1 cellular context compared by ENCODE assay signal in the genomic region with DNA sequence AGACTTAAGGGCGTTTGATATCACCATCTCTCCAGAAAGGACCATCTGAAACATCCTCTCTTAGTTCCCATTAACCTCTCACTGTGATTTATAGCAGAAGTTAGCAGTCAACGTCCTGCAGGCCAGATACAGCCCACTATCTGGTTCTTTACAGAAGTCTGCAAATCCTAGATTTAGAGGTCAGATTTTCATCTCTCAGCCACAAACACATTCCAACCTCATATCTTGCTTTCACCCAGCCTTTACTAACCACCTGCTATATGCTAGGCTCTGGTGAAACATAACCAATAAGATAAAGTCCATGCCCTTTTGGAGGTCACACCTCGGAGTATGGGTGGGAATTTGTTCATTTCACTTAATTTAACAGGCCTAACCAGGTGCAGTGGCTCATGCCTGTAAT.
TF ChIP-seq lines count a peak whose summit lies in the region.

No MANE protein-coding gene starts in this region.

TF ChIP-seq in K562, 482 proteins besides CTCF, POLR2A, EP300 and RAD21 (continued from another document and continues in another):
- TF ChIP-seq, protein P1, sequence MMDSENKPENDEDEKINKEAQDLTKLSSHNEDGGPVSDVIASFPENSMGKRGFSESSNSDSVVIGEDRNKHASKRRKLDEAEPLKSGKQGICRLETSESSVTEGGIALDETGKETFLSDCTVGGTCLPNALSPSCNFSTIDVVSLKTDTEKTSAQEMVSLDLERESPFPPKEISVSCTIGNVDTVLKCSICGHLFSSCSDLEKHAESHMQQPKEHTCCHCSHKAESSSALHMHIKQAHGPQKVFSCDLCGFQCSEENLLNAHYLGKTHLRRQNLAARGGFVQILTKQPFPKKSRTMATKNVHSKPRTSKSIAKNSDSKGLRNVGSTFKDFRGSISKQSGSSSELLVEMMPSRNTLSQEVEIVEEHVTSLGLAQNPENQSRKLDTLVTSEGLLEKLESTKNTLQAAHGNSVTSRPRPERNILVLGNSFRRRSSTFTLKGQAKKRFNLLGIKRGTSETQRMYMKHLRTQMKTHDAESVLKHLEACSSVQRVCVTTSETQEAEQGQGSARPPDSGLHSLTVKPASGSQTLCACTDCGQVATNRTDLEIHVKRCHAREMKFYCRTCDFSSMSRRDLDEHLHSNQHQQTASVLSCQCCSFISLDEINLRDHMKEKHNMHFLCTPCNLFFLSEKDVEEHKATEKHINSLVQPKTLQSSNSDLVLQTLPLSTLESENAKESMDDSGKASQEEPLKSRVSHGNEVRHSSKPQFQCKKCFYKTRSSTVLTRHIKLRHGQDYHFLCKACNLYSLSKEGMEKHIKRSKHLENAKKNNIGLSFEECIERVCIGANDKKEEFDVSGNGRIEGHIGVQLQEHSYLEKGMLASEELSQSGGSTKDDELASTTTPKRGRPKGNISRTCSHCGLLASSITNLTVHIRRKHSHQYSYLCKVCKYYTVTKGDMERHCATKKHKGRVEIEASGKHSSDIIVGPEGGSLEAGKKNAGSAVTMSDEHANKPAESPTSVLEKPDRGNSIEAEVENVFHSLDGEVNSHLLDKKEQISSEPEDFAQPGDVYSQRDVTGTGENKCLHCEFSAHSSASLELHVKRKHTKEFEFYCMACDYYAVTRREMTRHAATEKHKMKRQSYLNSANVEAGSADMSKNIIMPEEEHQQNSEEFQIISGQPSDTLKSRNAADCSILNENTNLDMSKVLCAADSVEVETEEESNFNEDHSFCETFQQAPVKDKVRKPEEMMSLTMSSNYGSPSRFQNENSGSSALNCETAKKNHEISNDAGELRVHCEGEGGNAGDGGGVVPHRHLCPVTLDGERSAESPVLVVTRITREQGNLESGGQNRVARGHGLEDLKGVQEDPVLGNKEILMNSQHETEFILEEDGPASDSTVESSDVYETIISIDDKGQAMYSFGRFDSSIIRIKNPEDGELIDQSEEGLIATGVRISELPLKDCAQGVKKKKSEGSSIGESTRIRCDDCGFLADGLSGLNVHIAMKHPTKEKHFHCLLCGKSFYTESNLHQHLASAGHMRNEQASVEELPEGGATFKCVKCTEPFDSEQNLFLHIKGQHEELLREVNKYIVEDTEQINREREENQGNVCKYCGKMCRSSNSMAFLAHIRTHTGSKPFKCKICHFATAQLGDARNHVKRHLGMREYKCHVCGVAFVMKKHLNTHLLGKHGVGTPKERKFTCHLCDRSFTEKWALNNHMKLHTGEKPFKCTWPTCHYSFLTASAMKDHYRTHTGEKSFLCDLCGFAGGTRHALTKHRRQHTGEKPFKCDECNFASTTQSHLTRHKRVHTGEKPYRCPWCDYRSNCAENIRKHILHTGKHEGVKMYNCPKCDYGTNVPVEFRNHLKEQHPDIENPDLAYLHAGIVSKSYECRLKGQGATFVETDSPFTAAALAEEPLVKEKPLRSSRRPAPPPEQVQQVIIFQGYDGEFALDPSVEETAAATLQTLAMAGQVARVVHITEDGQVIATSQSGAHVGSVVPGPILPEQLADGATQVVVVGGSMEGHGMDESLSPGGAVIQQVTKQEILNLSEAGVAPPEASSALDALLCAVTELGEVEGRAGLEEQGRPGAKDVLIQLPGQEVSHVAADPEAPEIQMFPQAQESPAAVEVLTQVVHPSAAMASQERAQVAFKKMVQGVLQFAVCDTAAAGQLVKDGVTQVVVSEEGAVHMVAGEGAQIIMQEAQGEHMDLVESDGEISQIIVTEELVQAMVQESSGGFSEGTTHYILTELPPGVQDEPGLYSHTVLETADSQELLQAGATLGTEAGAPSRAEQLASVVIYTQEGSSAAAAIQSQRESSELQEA (IDR thresholded peaks at IDR 0.05; ENCODE audit: low read depth), result no peak
- TF ChIP-seq FOXJ2 (tag; IDR thresholded peaks at IDR 0.05), result no peak
- TF ChIP-seq ZNF699 (CRISPR knock-in tag; IDR thresholded peaks at IDR 0.05; ENCODE audit: insufficient replicate concordance), result no peak
- TF ChIP-seq ZKSCAN3 (CRISPR knock-in tag; IDR thresholded peaks at IDR 0.05), result no peak
- no peak for TF ChIP-seq LARP7 (IDR thresholded peaks at IDR 0.05)
- TF ChIP-seq HNRNPUL1 (IDR thresholded peaks at IDR 0.05; ENCODE audit: low read length), result no peak
- no peak for TF ChIP-seq ZSCAN29 (IDR thresholded peaks at IDR 0.05)
- TF ChIP-seq KDM1A (IDR thresholded peaks at IDR 0.05), result peak; percentile 99
- no peak for TF ChIP-seq CREBBP (IDR thresholded peaks at IDR 0.05; ENCODE audit: low read depth, low read length)
- no peak for TF ChIP-seq ZNF184 (CRISPR knock-in tag; IDR thresholded peaks at IDR 0.05)
- peak; percentile 98 for TF ChIP-seq PML (IDR thresholded peaks at IDR 0.05; ENCODE audit: low read length)
- TF ChIP-seq, protein P2, sequence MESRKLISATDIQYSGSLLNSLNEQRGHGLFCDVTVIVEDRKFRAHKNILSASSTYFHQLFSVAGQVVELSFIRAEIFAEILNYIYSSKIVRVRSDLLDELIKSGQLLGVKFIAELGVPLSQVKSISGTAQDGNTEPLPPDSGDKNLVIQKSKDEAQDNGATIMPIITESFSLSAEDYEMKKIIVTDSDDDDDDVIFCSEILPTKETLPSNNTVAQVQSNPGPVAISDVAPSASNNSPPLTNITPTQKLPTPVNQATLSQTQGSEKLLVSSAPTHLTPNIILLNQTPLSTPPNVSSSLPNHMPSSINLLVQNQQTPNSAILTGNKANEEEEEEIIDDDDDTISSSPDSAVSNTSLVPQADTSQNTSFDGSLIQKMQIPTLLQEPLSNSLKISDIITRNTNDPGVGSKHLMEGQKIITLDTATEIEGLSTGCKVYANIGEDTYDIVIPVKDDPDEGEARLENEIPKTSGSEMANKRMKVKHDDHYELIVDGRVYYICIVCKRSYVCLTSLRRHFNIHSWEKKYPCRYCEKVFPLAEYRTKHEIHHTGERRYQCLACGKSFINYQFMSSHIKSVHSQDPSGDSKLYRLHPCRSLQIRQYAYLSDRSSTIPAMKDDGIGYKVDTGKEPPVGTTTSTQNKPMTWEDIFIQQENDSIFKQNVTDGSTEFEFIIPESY (CRISPR knock-in tag; IDR thresholded peaks at IDR 0.05), result no peak
- TF ChIP-seq RCOR1 (IDR thresholded peaks at IDR 0.05; ENCODE audit: borderline replicate concordance in 1 of 2, low read depth in 2 of 2, low read length in 2 of 2), result peak; percentile 97 to 99
- TF ChIP-seq, protein P3, sequence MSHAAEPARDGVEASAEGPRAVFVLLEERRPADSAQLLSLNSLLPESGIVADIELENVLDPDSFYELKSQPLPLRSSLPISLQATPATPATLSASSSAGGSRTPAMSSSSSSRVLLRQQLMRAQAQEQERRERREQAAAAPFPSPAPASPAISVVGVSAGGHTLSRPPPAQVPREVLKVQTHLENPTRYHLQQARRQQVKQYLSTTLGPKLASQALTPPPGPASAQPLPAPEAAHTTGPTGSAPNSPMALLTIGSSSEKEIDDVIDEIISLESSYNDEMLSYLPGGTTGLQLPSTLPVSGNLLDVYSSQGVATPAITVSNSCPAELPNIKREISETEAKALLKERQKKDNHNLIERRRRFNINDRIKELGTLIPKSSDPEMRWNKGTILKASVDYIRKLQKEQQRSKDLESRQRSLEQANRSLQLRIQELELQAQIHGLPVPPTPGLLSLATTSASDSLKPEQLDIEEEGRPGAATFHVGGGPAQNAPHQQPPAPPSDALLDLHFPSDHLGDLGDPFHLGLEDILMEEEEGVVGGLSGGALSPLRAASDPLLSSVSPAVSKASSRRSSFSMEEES (CRISPR knock-in tag; IDR thresholded peaks at IDR 0.05), result no peak
- TF ChIP-seq ETS2 (tag; IDR thresholded peaks at IDR 0.05; ENCODE audit: borderline replicate concordance, poor library complexity, severe bottlenecking), result no peak
- TF ChIP-seq EHMT2 (IDR thresholded peaks at IDR 0.05), result no peak
- TF ChIP-seq KLF16 (IDR thresholded peaks at IDR 0.05), result peak; percentile 97
- TF ChIP-seq, protein P4, sequence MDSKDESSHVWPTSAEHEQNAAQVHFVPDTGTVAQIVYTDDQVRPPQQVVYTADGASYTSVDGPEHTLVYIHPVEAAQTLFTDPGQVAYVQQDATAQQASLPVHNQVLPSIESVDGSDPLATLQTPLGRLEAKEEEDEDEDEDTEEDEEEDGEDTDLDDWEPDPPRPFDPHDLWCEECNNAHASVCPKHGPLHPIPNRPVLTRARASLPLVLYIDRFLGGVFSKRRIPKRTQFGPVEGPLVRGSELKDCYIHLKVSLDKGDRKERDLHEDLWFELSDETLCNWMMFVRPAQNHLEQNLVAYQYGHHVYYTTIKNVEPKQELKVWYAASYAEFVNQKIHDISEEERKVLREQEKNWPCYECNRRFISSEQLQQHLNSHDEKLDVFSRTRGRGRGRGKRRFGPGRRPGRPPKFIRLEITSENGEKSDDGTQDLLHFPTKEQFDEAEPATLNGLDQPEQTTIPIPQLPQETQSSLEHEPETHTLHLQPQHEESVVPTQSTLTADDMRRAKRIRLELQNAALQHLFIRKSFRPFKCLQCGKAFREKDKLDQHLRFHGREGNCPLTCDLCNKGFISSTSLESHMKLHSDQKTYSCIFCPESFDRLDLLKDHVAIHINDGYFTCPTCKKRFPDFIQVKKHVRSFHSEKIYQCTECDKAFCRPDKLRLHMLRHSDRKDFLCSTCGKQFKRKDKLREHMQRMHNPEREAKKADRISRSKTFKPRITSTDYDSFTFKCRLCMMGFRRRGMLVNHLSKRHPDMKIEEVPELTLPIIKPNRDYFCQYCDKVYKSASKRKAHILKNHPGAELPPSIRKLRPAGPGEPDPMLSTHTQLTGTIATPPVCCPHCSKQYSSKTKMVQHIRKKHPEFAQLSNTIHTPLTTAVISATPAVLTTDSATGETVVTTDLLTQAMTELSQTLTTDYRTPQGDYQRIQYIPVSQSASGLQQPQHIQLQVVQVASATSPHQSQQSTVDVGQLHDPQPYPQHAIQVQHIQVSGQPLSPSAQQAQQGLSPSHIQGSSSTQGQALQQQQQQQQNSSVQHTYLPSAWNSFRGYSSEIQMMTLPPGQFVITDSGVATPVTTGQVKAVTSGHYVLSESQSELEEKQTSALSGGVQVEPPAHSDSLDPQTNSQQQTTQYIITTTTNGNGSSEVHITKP (IDR thresholded peaks at IDR 0.05; ENCODE audit: partially characterized antibody), result no peak
- no peak for TF ChIP-seq ZNF324 (CRISPR knock-in tag; IDR thresholded peaks at IDR 0.05)
- no peak for TF ChIP-seq POLR2AphosphoS2 (IDR thresholded peaks at IDR 0.05; ENCODE audit: low read length)
- TF ChIP-seq NUFIP1 (IDR thresholded peaks at IDR 0.05; ENCODE audit: partially characterized antibody), result no peak
- no peak for TF ChIP-seq CBX2 (IDR thresholded peaks at IDR 0.05; ENCODE audit: insufficient read depth, low read length, poor library complexity, severe bottlenecking)
- TF ChIP-seq EP400 (IDR thresholded peaks at IDR 0.05), result no peak
- no peak for TF ChIP-seq ZNF57 (CRISPR knock-in tag; IDR thresholded peaks at IDR 0.05)
- TF ChIP-seq RBM34 (IDR thresholded peaks at IDR 0.05; ENCODE audit: borderline replicate concordance, insufficient read depth, low read length), result no peak
- TF ChIP-seq, protein P5, sequence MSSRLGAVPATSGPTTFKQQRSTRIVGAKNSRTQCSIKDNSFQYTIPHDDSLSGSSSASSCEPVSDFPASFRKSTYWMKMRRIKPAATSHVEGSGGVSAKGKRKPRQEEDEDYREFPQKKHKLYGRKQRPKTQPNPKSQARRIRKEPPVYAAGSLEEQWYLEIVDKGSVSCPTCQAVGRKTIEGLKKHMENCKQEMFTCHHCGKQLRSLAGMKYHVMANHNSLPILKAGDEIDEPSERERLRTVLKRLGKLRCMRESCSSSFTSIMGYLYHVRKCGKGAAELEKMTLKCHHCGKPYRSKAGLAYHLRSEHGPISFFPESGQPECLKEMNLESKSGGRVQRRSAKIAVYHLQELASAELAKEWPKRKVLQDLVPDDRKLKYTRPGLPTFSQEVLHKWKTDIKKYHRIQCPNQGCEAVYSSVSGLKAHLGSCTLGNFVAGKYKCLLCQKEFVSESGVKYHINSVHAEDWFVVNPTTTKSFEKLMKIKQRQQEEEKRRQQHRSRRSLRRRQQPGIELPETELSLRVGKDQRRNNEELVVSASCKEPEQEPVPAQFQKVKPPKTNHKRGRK (tag; IDR thresholded peaks at IDR 0.05), result no peak
- TF ChIP-seq ATF6 (CRISPR knock-in tag; IDR thresholded peaks at IDR 0.05), result no peak
- TF ChIP-seq BRD4 (IDR thresholded peaks at IDR 0.05), result no peak
- TF ChIP-seq, protein P6, sequence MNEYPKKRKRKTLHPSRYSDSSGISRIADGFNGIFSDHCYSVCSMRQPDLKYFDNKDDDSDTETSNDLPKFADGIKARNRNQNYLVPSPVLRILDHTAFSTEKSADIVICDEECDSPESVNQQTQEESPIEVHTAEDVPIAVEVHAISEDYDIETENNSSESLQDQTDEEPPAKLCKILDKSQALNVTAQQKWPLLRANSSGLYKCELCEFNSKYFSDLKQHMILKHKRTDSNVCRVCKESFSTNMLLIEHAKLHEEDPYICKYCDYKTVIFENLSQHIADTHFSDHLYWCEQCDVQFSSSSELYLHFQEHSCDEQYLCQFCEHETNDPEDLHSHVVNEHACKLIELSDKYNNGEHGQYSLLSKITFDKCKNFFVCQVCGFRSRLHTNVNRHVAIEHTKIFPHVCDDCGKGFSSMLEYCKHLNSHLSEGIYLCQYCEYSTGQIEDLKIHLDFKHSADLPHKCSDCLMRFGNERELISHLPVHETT (CRISPR knock-in tag; conservative IDR thresholded peaks at IDR 0.05 in 1 of 2, IDR thresholded peaks at IDR 0.05 in 1 of 2), result peak in 1 of 2 experiments; percentile 73; a peak in 2 of 4 replicates
- TF ChIP-seq LCOR (CRISPR knock-in tag; IDR thresholded peaks at IDR 0.05), result no peak
- TF ChIP-seq MYBL2 (IDR thresholded peaks at IDR 0.05; ENCODE audit: low read depth), result no peak
- no peak for TF ChIP-seq MYBL2 (CRISPR knock-in tag; IDR thresholded peaks at IDR 0.05; ENCODE audit: borderline replicate concordance)
- no peak for TF ChIP-seq TCF7L2 (IDR thresholded peaks at IDR 0.05; ENCODE audit: low read depth, low read length)
- peak; percentile 62 for TF ChIP-seq HDAC3 (IDR thresholded peaks at IDR 0.05; ENCODE audit: borderline replicate concordance, partially characterized antibody)
- peak; percentile 90 for TF ChIP-seq HES1 (IDR thresholded peaks at IDR 0.05; ENCODE audit: low read depth)
- TF ChIP-seq USF1 (CRISPR knock-in tag; IDR thresholded peaks at IDR 0.05), result no peak
- TF ChIP-seq PHTF2 (CRISPR knock-in tag; IDR thresholded peaks at IDR 0.05), result no peak
